Comparison of ENCODE assay signal across 33 cellular contexts in the genomic region with DNA sequence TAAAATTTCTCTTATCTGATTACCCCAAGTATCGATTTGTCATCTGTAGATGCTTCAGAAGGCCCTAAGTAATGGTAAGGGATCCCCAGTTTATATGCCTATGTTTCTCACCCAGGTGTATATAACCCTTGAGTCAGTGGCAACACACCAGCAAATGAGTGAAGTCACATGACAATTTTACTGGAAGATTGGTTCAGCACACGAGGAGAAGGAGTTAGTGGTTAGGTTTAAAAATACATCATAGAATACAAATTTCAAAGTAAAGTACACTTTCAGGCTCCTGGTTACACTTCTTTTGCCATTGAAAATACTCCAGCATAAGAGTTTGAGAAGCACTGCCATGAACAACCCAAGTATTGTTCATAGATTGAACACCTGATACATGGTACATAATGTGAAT.
"Had no signal": no experiment of that assay in that cellular context is flagged by ENCODE, and none has a peak within 500 bp of the region (broad histone marks: within the 10 kb centered on the region; RNA-seq: fewer than 3 reads in every experiment).

No MANE protein-coding gene starts in this region.

- ATAC-seq: activated naive CD4-positive, alpha-beta T cell treated with anti-CD3 and anti-CD28 coated beads, Interleukin-2, amount 50 U/mL, for 72 hours; activated naive CD8-positive, alpha-beta T cell treated with anti-CD3 and anti-CD28 coated beads, Interleukin-2, amount 50 U/mL, for 24 hours; activated T-cell treated with anti-CD3 and anti-CD28 coated beads, Interleukin-2, amount 50 U/mL, for 4 hours; activated T-cell treated with anti-CD3 and anti-CD28 coated beads, Interleukin-2, amount 50 U/mL, for 72 hours; activated T-helper 17 cell treated with anti-CD3 and anti-CD28 coated beads, Interleukin-2, amount 50 U/mL, for 72 hours; body of pancreas had no signal

- H3K27ac ChIP-seq: adrenal gland, ascending aorta, body of pancreas, brain microvascular endothelial cell, breast epithelium, cardiac muscle cell had no signal

- H3K27me3 ChIP-seq: adrenal gland, ascending aorta, body of pancreas, brain microvascular endothelial cell, breast epithelium, cardiac muscle cell had no signal

- DNase-seq: activated effector memory CD4-positive, alpha-beta T cell treated with anti-CD3 and anti-CD28 coated beads, Interleukin-2, amount 50 U/mL, for 16 hours; activated effector memory CD4-positive, alpha-beta T cell treated with Interleukin-2 at 50 U/mL for 16 hours; activated gamma-delta T cell; activated gamma-delta T cell treated with Interleukin-2 at 50 U/mL for 16 hours; activated naive CD4-positive, alpha-beta T cell; activated naive CD4-positive, alpha-beta T cell treated with anti-CD3 and anti-CD28 coated beads for 36 hours; activated naive CD4-positive, alpha-beta T cell treated with anti-CD3 and anti-CD28 coated beads, Interleukin-2, amount 10 ng/mL, durations not matched to agents 7 days and 5 days; activated naive CD4-positive, alpha-beta T cell treated with anti-CD3 and anti-CD28 coated beads, Interleukin-2, amount 50 U/mL, for 16 hours; activated naive CD4-positive, alpha-beta T cell treated with Interleukin-2 at 50 U/mL for 16 hours; activated naive CD8-positive, alpha-beta T cell treated with anti-CD3 and anti-CD28 coated beads for 36 hours; activated naive CD8-positive, alpha-beta T cell treated with anti-CD3 and anti-CD28 coated beads, Interleukin-2, amount 10 ng/mL, durations not matched to agents 7 days and 5 days; activated naive CD8-positive, alpha-beta T cell treated with anti-CD3 and anti-CD28 coated beads, Interleukin-2, amount 50 U/mL, for 24 hours; activated T-cell treated with anti-CD3 and anti-CD28 coated beads, Interleukin-2, amount 50 U/mL, for 4 hours; activated T-cell treated with anti-CD3 and anti-CD28 coated beads, Interleukin-2, amount 50 U/mL, for 48 hours; activated T-cell treated with anti-CD3 and anti-CD28 coated beads, Interleukin-2, amount 50 U/mL, for 72 hours; adrenal gland; amniotic stem cell; amygdala; anterior cingulate cortex; aorta; body of pancreas; brain microvascular endothelial cell; caudate nucleus; central memory CD4-positive, alpha-beta T cell; cerebellar nuclear complex had no signal

- H3K9me3 ChIP-seq: adrenal gland, ascending aorta, body of pancreas, breast epithelium had no signal

- H3K36me3 ChIP-seq: adrenal gland, ascending aorta, brain microvascular endothelial cell, breast epithelium, cardiac muscle cell had no signal

- H3K4me1 ChIP-seq: adrenal gland, ascending aorta, body of pancreas, breast epithelium had no signal

- FAIRE-seq: astrocyte, bronchial epithelial cell, colon had no signal

- H3K4me3 ChIP-seq: adrenal gland, ascending aorta, body of pancreas, breast epithelium, cardiac muscle cell had no signal
